Comparison of ENCODE assay signal across 20 cellular contexts in genomic region chr11:91972665-91973266, GRCh38.
"Had no signal": no experiment of that assay in that cellular context is flagged by ENCODE, and none has a peak within 500 bp of the region (broad histone marks: within the 10 kb centered on the region; RNA-seq: fewer than 3 reads in every experiment).

No MANE protein-coding gene starts in this region.

- H3K4me3 ChIP-seq: dorsolateral prefrontal cortex, left ventricle myocardium inferior, ovary, tibial nerve had no signal

- ATAC-seq: activated naive CD4-positive, alpha-beta T cell treated with anti-CD3 and anti-CD28 coated beads, Interleukin-2, amount 50 U/mL, for 72 hours; foreskin keratinocyte had no signal

- H3K27me3 ChIP-seq: foreskin keratinocyte, ovary, tibial nerve had no signal

- H3K36me3 ChIP-seq: left ventricle myocardium inferior, ovary, tibial nerve had no signal

- H3K9me3 ChIP-seq: left ventricle myocardium inferior, ovary, tibial nerve had no signal

- DNase-seq: activated CD4-positive, alpha-beta T cell treated with anti-CD3 and anti-CD28 coated beads, Interleukin-2, amount 50 U/mL, for 4 hours; activated gamma-delta T cell treated with Interleukin-2 at 50 U/mL for 16 hours; amniotic stem cell; caudate nucleus; dorsolateral prefrontal cortex; foreskin keratinocyte; glutamatergic neuron; hypothalamus; islet precursor cell; left ventricle myocardium inferior; naive B cell; ovary; stimulated activated CD4-positive, alpha-beta T cell treated with anti-CD3 and anti-CD28 coated beads, Interleukin-12 subunit alpha, Interleukin-12 subunit beta, amount 100 ng/mL, for 4 hours; stimulated activated CD4-positive, alpha-beta T cell treated with anti-CD3 and anti-CD28 coated beads, Interleukin-1b, Interleukin-23, amount 100 ng/mL, for 48 hours; stimulated activated CD8-positive, alpha-beta memory T cell treated with anti-CD3 and anti-CD28 coated beads, Interleukin-4, amount 100 ng/mL, for 48 hours; stimulated activated naive CD4-positive, alpha-beta T cell; SW 1271; T-helper 2 cell had no signal

- H3K4me1 ChIP-seq: foreskin keratinocyte, left ventricle myocardium inferior had no signal

- H3K27ac ChIP-seq: dorsolateral prefrontal cortex, foreskin keratinocyte, left ventricle myocardium inferior, ovary, tibial nerve had no signal
